ENCODE assay signal across 1 cellular context in genomic region chr6:21796979-21797378, GRCh38.
A peak's percentile ranks its signal among the peaks of the same experiment; 100 is the strongest.
DNase-seq lines count a peak whose midpoint lies in the region; TF ChIP-seq lines count a peak whose summit lies in the region.
"Not testable (repeated sequence)": the region's sequence is repeated elsewhere in the genome, so short reads cannot be mapped to it uniquely, and the experiment has no call there.

No MANE protein-coding gene starts in this region.

- not testable (repeated sequence) for H3K27ac Mint-ChIP-seq in glutamatergic neuron (ENCODE audit: unreplicated experiment)

- peaks cover 19% of the 10 kb centered on the region for H3K9me3 Mint-ChIP-seq in glutamatergic neuron (ENCODE audit: unreplicated experiment)

- TF ChIP-seq CTCF in glutamatergic neuron (IDR thresholded peaks at IDR 0.05; ENCODE audit: partially characterized antibody, unreplicated experiment) = not testable (repeated sequence)

- not testable (repeated sequence) for H3K27me3 Mint-ChIP-seq in glutamatergic neuron (ENCODE audit: unreplicated experiment)

- not testable (repeated sequence) for H3K36me3 Mint-ChIP-seq in glutamatergic neuron (ENCODE audit: unreplicated experiment)

- DNase-seq in glutamatergic neuron = peak; percentile 15

- peaks cover 17% of the 10 kb centered on the region for H3K4me1 Mint-ChIP-seq in glutamatergic neuron (ENCODE audit: low read depth, unreplicated experiment)

- H3K4me3 Mint-ChIP-seq in glutamatergic neuron (ENCODE audit: unreplicated experiment) = not testable (repeated sequence)
